In the genomic region with DNA sequence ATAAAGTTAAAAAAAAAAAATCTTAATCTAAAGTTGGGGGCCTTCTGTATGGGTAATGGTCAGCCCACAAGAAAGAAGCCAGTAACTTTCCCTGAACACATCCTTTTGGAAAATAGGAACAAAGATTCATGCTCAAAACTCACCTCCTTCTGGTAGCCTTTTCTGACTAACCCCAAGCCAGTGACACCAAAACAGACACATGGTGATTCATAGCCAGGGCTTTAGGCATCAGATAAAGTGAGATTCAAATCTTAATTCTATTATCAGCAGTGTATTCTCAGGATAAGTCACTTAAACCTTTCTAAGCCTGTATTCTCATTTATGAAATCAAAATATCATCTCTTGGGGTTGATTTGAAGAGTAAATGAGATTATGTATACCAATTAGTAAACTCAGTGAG, we compare ENCODE assay signal across 1 cellular context.
TF ChIP-seq lines count a peak whose summit lies in the region.

No MANE protein-coding gene starts in this region.

TF ChIP-seq in GM23338, 12 proteins besides CTCF, POLR2A, EP300 and RAD21:
- TF ChIP-seq JUNB (IDR thresholded peaks at IDR 0.05; ENCODE audit: unreplicated experiment) (no peak), ZNF331 (CRISPR knock-in tag; IDR thresholded peaks at IDR 0.05; ENCODE audit: low read depth) (no peak), CREB1 (CRISPR knock-in tag; IDR thresholded peaks at IDR 0.05; ENCODE audit: low read depth) (no peak)
TF ChIP-seq in GM23338: peak in this region for 0.
